ENCODE assay signal across 9 cellular contexts in genomic region chr6:37691904-37692806, GRCh38. TPM values are rescaled to one million over a fixed set of nuclear protein-coding genes. Genes with fewer than 3 reads are reported as not detected.
DNase-seq lines count a peak whose midpoint lies in the region; ATAC-seq and TF ChIP-seq lines count a peak whose summit lies in the region.
"Had no signal": no experiment of that assay in that cellular context is flagged by ENCODE, and none has a peak within 500 bp of the region (broad histone marks: within the 10 kb centered on the region; RNA-seq: fewer than 3 reads in every experiment).

No MANE protein-coding gene starts in this region.

- POLR2A ChIA-PET in CD8-positive, alpha-beta T cell (lab: Charles Lee) = interaction anchor here (0.7 to 1.3 kb wide), 2 partner anchors 207 to 301 kb away, joined by 3 to 4 read pairs; no protein-coding TSS in a partner anchor

- no peaks in the 10 kb centered on the region for H3K36me3 Mint-ChIP-seq in CD8-positive, alpha-beta T cell
- H3K36me3 Mint-ChIP-seq in central memory CD8-positive, alpha-beta T cell (ENCODE audit: insufficient read depth) = peaks cover 10% of the 10 kb centered on the region

- H3K4me3 Mint-ChIP-seq in CD8-positive, alpha-beta T cell = no peak overlapping the region
- no peak overlapping the region for H3K4me3 Mint-ChIP-seq in central memory CD8-positive, alpha-beta T cell

- H3K27me3 Mint-ChIP-seq in CD8-positive, alpha-beta T cell (ENCODE audit: low read depth) = peaks cover 21% of the 10 kb centered on the region
- H3K27me3 Mint-ChIP-seq in central memory CD8-positive, alpha-beta T cell = peaks cover 28% of the 10 kb centered on the region

- H3K27ac ChIP-seq in CD8-positive, alpha-beta T cell (ENCODE audit: low read depth, low read length) = no peak overlapping the region

- TF ChIP-seq CTCF in CD8-positive, alpha-beta T cell (IDR thresholded peaks at IDR 0.05) = peak; percentile 92

- peak; percentile 83 for ATAC-seq in CD8-positive, alpha-beta T cell
- ATAC-seq in central memory CD8-positive, alpha-beta T cell (replicated peaks; ENCODE audit: extremely low read depth, poor library complexity, severe bottlenecking) = peak; percentile 68
- ATAC-seq in HG02970 (IDR thresholded peaks at IDR 0.05; ENCODE audit: low FRiP score, unreplicated experiment) = no peak

- no peaks in the 10 kb centered on the region for H3K9me3 Mint-ChIP-seq in CD8-positive, alpha-beta T cell
- no peaks in the 10 kb centered on the region for H3K9me3 Mint-ChIP-seq in central memory CD8-positive, alpha-beta T cell
- H3K9me3 Mint-ChIP-seq: IgD-negative memory B cell had no signal

- peak; percentile 64 to 90 (median 70) for DNase-seq in CD8-positive, alpha-beta T cell
- DNase-seq in H4 (ENCODE audit: low spot score) = peak; percentile 59
- peak; percentile 68 for DNase-seq in NCI-H2171 (lab: John Stamatoyannopoulos, UW)
- DNase-seq in activated CD4-positive, alpha-beta T cell treated with anti-CD3 and anti-CD28 coated beads for 1 hour = peak; percentile 65
- peak; percentile 68 to 77 for DNase-seq in central memory CD8-positive, alpha-beta T cell (ENCODE audit: low spot score in 2 of 2)
- peak; percentile 92 for DNase-seq in left kidney (ENCODE audit: low read depth, low spot score)
- peak; percentile 68 to 78 for DNase-seq in stimulated activated CD4-positive, alpha-beta T cell treated with anti-CD3 and anti-CD28 coated beads, Interleukin-4, amount 100 ng/mL, for 4 hours

- CTCF ChIA-PET in CD8-positive, alpha-beta T cell (lab: Charles Lee) = interaction anchor here (0.6 to 3.8 kb wide), 46 partner anchors 9 to 384 kb away, joined by 3 to 21 read pairs (median 4); no protein-coding TSS in a partner anchor

- H3K36me3 ChIP-seq in CD8-positive, alpha-beta T cell (ENCODE audit: insufficient read depth, low read length) = no peaks in the 10 kb centered on the region

- peaks cover 10% of the 10 kb centered on the region for H3K4me1 Mint-ChIP-seq in CD8-positive, alpha-beta T cell (ENCODE audit: low read depth)
- H3K4me1 Mint-ChIP-seq in central memory CD8-positive, alpha-beta T cell = peaks cover 28% of the 10 kb centered on the region

- H3K4me1 ChIP-seq in CD8-positive, alpha-beta T cell (ENCODE audit: insufficient read depth, low read length) = peaks cover 16% of the 10 kb centered on the region

- no peak overlapping the region for H3K27ac Mint-ChIP-seq in CD8-positive, alpha-beta T cell
- no peak overlapping the region for H3K27ac Mint-ChIP-seq in central memory CD8-positive, alpha-beta T cell (ENCODE audit: low read depth)
- H3K27ac Mint-ChIP-seq: IgD-negative memory B cell had no signal

- no peak overlapping the region for H3K4me3 ChIP-seq in CD8-positive, alpha-beta T cell (ENCODE audit: low read depth, low read length)

- peaks cover 25% of the 10 kb centered on the region for H3K27me3 ChIP-seq in CD8-positive, alpha-beta T cell (ENCODE audit: insufficient read depth, low read length)

- intact Hi-C loops in CD8-positive, alpha-beta T cell (cut with DNase I, micrococcal nuclease) = loop anchor here (1.0 to 10.0 kb wide), 8 partner anchors 126 to 983 kb away; partner anchors contain the start of genes BTBD9 (in 1 of the 2) and PPIL1 (in 1 of the 2)

- no peaks in the 10 kb centered on the region for H3K9me3 ChIP-seq in CD8-positive, alpha-beta T cell (ENCODE audit: low read length)

RNA-seq across cellular contexts. Expression of gene MDGA1, which starts 5.5 kb away (rescaled TPM):
- total RNA-seq in CD8-positive, alpha-beta T cell = 1 to 10 TPM; 6.6 to 6.7 TPM
- total RNA-seq in H4 (2014; rRNA removed; shearing (Covaris generic)) = 2.2 and 2.3 TPM in 2 replicates
